1 cellular context compared by ENCODE assay signal in the genomic region with DNA sequence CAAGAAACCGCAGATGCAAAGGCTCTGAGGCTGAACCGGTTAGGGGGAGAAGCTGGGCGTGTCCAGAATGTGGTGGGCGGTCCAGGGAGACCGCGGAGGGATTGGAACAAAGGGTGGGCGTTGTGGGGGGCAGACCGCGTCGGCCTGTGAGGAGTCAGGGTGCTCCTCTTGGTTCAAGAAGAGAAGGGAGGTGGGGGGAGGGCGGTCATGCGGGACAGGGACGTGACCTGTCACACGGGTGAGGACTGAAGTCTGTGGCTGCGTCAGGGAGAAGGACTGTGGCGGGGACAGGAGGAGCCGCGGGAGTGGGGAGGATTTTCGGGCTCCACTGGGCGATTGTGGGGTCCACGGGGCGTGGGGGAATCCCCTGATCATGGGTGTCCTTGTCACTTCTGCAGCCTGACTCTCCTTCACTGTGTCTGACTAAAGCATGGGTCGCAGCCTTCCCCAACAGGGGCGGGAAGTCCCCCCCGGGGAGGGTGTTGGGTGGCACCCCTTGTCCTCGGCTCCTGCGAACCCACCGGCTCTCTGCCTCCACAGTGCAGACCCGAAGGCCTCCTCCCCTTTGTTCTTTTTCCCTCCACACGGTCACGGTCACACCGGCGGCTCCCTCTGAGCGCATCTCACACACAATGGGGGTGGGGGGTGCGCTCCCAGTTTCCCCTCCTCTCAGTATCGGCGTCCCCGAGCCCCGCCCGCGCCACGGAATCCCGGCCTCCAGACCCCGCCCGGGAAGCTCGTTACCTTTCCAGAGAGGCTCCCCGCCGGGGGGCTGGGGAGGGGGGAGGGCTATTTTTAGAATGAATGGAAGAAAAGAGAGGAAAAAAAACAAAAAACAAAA.
TF ChIP-seq lines count a peak whose summit lies in the region.

No MANE protein-coding gene starts in this region.

TF ChIP-seq in H1, 55 proteins besides CTCF, POLR2A, EP300 and RAD21:
- TF ChIP-seq TAF1 (IDR thresholded peaks at IDR 0.05; ENCODE audit: low read depth, low read length) (peak; percentile 39; the same call in 1 of the 2 replicates), BACH1 (IDR thresholded peaks at IDR 0.05; ENCODE audit: low read length) (peak; percentile 28; the same call in 1 of the 2 replicates), HDAC2 (IDR thresholded peaks at IDR 0.05; ENCODE audit: borderline replicate concordance in 1 of 2, low read depth in 2 of 2, low read length in 2 of 2) (peak in 1 of 2 experiments; percentile 45; a peak in 2 of 4 replicates), CHD1 (IDR thresholded peaks at IDR 0.05; ENCODE audit: low read depth, low read length) (no peak)
